19 cellular contexts compared by ENCODE assay signal in genomic region chr9:123120131-123120530, GRCh38.
DNase-seq lines count a peak whose midpoint lies in the region; ATAC-seq, FAIRE-seq and TF ChIP-seq lines count a peak whose summit lies in the region.
"Had no signal": no experiment of that assay in that cellular context is flagged by ENCODE, and none has a peak within 500 bp of the region (broad histone marks: within the 10 kb centered on the region; RNA-seq: fewer than 3 reads in every experiment).

No MANE protein-coding gene starts in this region.

- no peak overlapping the region for H3K9ac ChIP-seq in NT2/D1 (ENCODE audit: insufficient read length, low read depth)
- H3K9ac ChIP-seq: KMS-11 had no signal

- H3K9me3 Mint-ChIP-seq in stimulated activated memory B cell treated with anti-CD40 and anti-IgM and Interleukin-4, amounts not matched to agents 10 μg/mL and 1 μg/mL and 100 μg/mL, for 72 hours: no peaks in the 10 kb centered on the region
- no peaks in the 10 kb centered on the region for H3K9me3 Mint-ChIP-seq in chondrocyte (ENCODE audit: low read depth)
- H3K9me3 Mint-ChIP-seq: activated naive CD8-positive, alpha-beta T cell treated with anti-CD3 and anti-CD28 coated beads for 36 hours; CD4-positive, alpha-beta T cell had no signal

- no peak overlapping the region for H3K4me3 ChIP-seq in NT2/D1 (ENCODE audit: insufficient read length, low read depth)
- no peak overlapping the region for H3K4me3 ChIP-seq in esophagus muscularis mucosa
- H3K4me3 ChIP-seq in coronary artery: no peak overlapping the region
- H3K4me3 ChIP-seq: hepatocyte, lung had no signal

- no peak for ATAC-seq in stimulated activated memory B cell treated with anti-CD40 and anti-IgM and Interleukin-4, amounts not matched to agents 10 μg/mL and 1 μg/mL and 100 μg/mL, for 72 hours
- ATAC-seq: activated CD4-positive, CD25-positive, alpha-beta regulatory T cell treated with anti-CD3 and anti-CD28 coated beads, Interleukin-2, amount 50 U/mL, for 24 hours had no signal

- H3K9me3 ChIP-seq in NT2/D1 (ENCODE audit: insufficient read depth, low read length): no peaks in the 10 kb centered on the region
- H3K9me3 ChIP-seq in esophagus muscularis mucosa: no peaks in the 10 kb centered on the region

- no peak for FAIRE-seq in H54 (lab: Jason Lieb, UNC)
- FAIRE-seq: bronchial epithelial cell, GM12891 had no signal

- TF ChIP-seq EP300 in esophagus muscularis mucosa (IDR thresholded peaks at IDR 0.05): no peak

- no peak overlapping the region for H3K4me3 Mint-ChIP-seq in stimulated activated memory B cell treated with anti-CD40 and anti-IgM and Interleukin-4, amounts not matched to agents 10 μg/mL and 1 μg/mL and 100 μg/mL, for 72 hours
- no peak overlapping the region for H3K4me3 Mint-ChIP-seq in chondrocyte (ENCODE audit: unreplicated experiment)
- H3K4me3 Mint-ChIP-seq: activated naive CD8-positive, alpha-beta T cell treated with anti-CD3 and anti-CD28 coated beads for 36 hours; CD4-positive, alpha-beta T cell had no signal

- peaks cover 6% of the 10 kb centered on the region for H3K4me1 Mint-ChIP-seq in stimulated activated memory B cell treated with anti-CD40 and anti-IgM and Interleukin-4, amounts not matched to agents 10 μg/mL and 1 μg/mL and 100 μg/mL, for 72 hours
- H3K4me1 Mint-ChIP-seq in chondrocyte (ENCODE audit: low read depth): peaks cover 42% of the 10 kb centered on the region

- peak; percentile 14 for DNase-seq in A172 (ENCODE audit: low spot score)
- DNase-seq in H54 (ENCODE audit: insufficient read length, low spot score): peak; percentile 54
- peak; percentile 46 for DNase-seq in NT2/D1 (ENCODE audit: low read depth, low spot score)
- DNase-seq in esophagus muscularis mucosa (ENCODE audit: extremely low spot score): no peak
- DNase-seq in chondrocyte (ENCODE audit: low spot score): no peak
- no peak for DNase-seq in coronary artery (ENCODE audit: low spot score)
- no peak for DNase-seq in 8988T
- DNase-seq: activated CD8-positive, alpha-beta memory T cell treated with anti-CD3 and anti-CD28 coated beads for 24 hours; activated naive CD8-positive, alpha-beta T cell treated with anti-CD3 and anti-CD28 coated beads for 36 hours; CD4-positive, alpha-beta T cell; islet precursor cell; NCI-H524 had no signal

- no peaks in the 10 kb centered on the region for H3K4me1 ChIP-seq in NT2/D1 (ENCODE audit: insufficient read depth, insufficient read length)
- peaks cover 28 to 50% (median 45%) of the 10 kb centered on the region in 4 donors for H3K4me1 ChIP-seq in esophagus muscularis mucosa

- H3K27me3 ChIP-seq in NT2/D1 (ENCODE audit: insufficient read depth, insufficient read length): no peaks in the 10 kb centered on the region
- H3K27me3 ChIP-seq in esophagus muscularis mucosa: no peaks in the 10 kb centered on the region
- H3K27me3 ChIP-seq: hepatocyte had no signal

- H3K36me3 ChIP-seq in NT2/D1 (ENCODE audit: insufficient read depth, insufficient read length, low read length) (peaks cover 9% of the 10 kb centered on the region), esophagus muscularis mucosa (no peaks in the 10 kb centered on the region)

- H3K27ac ChIP-seq in esophagus muscularis mucosa (replicated peaks in 1 of 4) (peak overlapping the region; percentile 39 to 62 (median 51)), coronary artery (no peak overlapping the region)
- H3K27ac ChIP-seq: hepatocyte, KMS-11 had no signal

- no peak overlapping the region for H3K27ac Mint-ChIP-seq in stimulated activated memory B cell treated with anti-CD40 and anti-IgM and Interleukin-4, amounts not matched to agents 10 μg/mL and 1 μg/mL and 100 μg/mL, for 72 hours
- no peak overlapping the region for H3K27ac Mint-ChIP-seq in chondrocyte (ENCODE audit: unreplicated experiment)
- H3K27ac Mint-ChIP-seq: activated naive CD8-positive, alpha-beta T cell treated with anti-CD3 and anti-CD28 coated beads for 36 hours; CD4-positive, alpha-beta T cell had no signal

- H3K27me3 Mint-ChIP-seq in stimulated activated memory B cell treated with anti-CD40 and anti-IgM and Interleukin-4, amounts not matched to agents 10 μg/mL and 1 μg/mL and 100 μg/mL, for 72 hours: no peaks in the 10 kb centered on the region
- no peaks in the 10 kb centered on the region for H3K27me3 Mint-ChIP-seq in chondrocyte (ENCODE audit: low read depth)
- H3K27me3 Mint-ChIP-seq: activated naive CD8-positive, alpha-beta T cell treated with anti-CD3 and anti-CD28 coated beads for 36 hours; CD4-positive, alpha-beta T cell had no signal

- no peak for TF ChIP-seq POLR2A in H54 (IDR thresholded peaks at IDR 0.05; ENCODE audit: low read depth, low read length)
- TF ChIP-seq POLR2A in esophagus muscularis mucosa (IDR thresholded peaks at IDR 0.05; ENCODE audit: low read depth): no peak

- no peak for TF ChIP-seq CTCF in esophagus muscularis mucosa (IDR thresholded peaks at IDR 0.05)
- no peak for TF ChIP-seq CTCF in chondrocyte (IDR thresholded peaks at IDR 0.05)
- TF ChIP-seq CTCF in coronary artery (IDR thresholded peaks at IDR 0.05): no peak

- H3K36me3 Mint-ChIP-seq in stimulated activated memory B cell treated with anti-CD40 and anti-IgM and Interleukin-4, amounts not matched to agents 10 μg/mL and 1 μg/mL and 100 μg/mL, for 72 hours: peaks cover 37% of the 10 kb centered on the region
- peaks cover 1% of the 10 kb centered on the region for H3K36me3 Mint-ChIP-seq in chondrocyte (ENCODE audit: low read depth)

- intact Hi-C loops in esophagus muscularis mucosa (cut with DNase I): no loop called here

- WGBS in esophagus muscularis mucosa: 50% methylated on average over 4 of the region's 5 CpGs

Comparison
In these comparisons a context has a peak if more than half of its experiments do, and no peak if none do; other contexts are left out.
1. DNase-seq: peak in A172 (single experiment), H54 (single experiment) and NT2/D1 (single experiment); none in esophagus muscularis mucosa (single experiment), chondrocyte (single experiment), coronary artery (single experiment) and 8988T (single experiment).
2. H3K27ac ChIP-seq: peak in esophagus muscularis mucosa (4 of 4); none in coronary artery (0 of 2).